In the genomic region with DNA sequence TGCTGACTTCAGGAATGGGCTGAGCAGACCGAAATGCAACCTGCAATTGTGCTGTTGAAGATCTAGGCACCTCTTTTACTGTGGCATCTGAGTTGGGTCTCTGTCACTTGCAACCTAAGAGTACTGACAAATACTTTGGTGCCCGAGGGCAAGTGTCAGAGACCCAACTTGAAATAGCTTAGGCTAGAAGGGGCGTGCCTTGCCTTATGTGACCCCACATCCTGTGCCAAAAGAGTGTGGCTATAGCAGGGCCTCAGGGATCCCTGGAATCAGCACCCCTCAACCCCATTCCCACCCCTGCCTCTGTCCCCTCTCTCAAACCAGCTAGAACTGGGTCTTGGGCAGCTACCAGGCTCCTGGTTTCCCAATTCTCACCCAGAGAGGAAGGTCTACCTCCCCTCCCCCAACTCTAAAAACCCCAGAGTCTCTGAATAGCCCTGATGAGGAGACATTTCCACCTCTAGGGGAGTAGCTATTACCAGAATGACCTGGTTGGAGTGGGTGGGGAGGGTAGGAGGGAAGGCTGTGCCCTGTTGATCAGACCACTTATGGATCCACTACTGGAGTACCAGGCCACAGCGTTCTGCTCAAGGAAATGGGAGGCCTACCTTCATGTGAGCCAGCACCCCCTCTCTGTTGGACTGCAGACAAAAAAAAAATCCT, we compare ENCODE assay signal across 15 cellular contexts. TPM values are rescaled to one million over a fixed set of nuclear protein-coding genes. Genes with fewer than 3 reads are reported as not detected.
DNase-seq lines count a peak whose midpoint lies in the region; ATAC-seq and TF ChIP-seq lines count a peak whose summit lies in the region.
"Had no signal": no experiment of that assay in that cellular context is flagged by ENCODE, and none has a peak within 500 bp of the region (broad histone marks: within the 10 kb centered on the region; RNA-seq: fewer than 3 reads in every experiment).

No MANE protein-coding gene starts in this region.

- H3K27me3 ChIP-seq in GM23338 (ENCODE audit: insufficient read depth) = no peaks in the 10 kb centered on the region
- no peaks in the 10 kb centered on the region for H3K27me3 ChIP-seq in RWPE2 (ENCODE audit: insufficient read depth, poor library complexity, severe bottlenecking)
- H3K27me3 ChIP-seq in foreskin keratinocyte = no peaks in the 10 kb centered on the region
- no peaks in the 10 kb centered on the region for H3K27me3 ChIP-seq in smooth muscle cell (ENCODE audit: low read depth)
- H3K27me3 ChIP-seq in Karpas-422 (ENCODE audit: low read length) = no peaks in the 10 kb centered on the region
- H3K27me3 ChIP-seq: hepatocyte had no signal

- H3K4me2 ChIP-seq in GM23338 (0 out of 2 replicates have a peak overlapping the region, but pooled peaks have one; percentile 52), smooth muscle cell (peak overlapping the region; percentile 36), Karpas-422 (ENCODE audit: low read depth, low read length, poor library complexity, severe bottlenecking) (no peak overlapping the region)
- H3K4me2 ChIP-seq: hepatocyte had no signal

- no peak for TF ChIP-seq CTCF in GM23338 (conservative IDR thresholded peaks at IDR 0.05; ENCODE audit: low read depth in 2 of 2)
- TF ChIP-seq CTCF in RWPE2 (IDR thresholded peaks at IDR 0.05; ENCODE audit: poor library complexity, severe bottlenecking) = peak; percentile 10
- no peak for TF ChIP-seq CTCF in foreskin keratinocyte (conservative IDR thresholded peaks at IDR 0.05)
- TF ChIP-seq CTCF in smooth muscle cell (IDR thresholded peaks at IDR 0.05; ENCODE audit: borderline replicate concordance, insufficient read depth, poor library complexity, severe bottlenecking) = no peak

- H3K4me3 ChIP-seq in GM23338 (no peak overlapping the region), RWPE2 (ENCODE audit: severe bottlenecking) (no peak overlapping the region), smooth muscle cell (no peak overlapping the region), Karpas-422 (ENCODE audit: low read length) (no peak overlapping the region)
- H3K4me3 ChIP-seq: hepatocyte had no signal

- peaks cover 51% of the 10 kb centered on the region for H3K4me1 Mint-ChIP-seq in GM23338
- no peaks in the 10 kb centered on the region for H3K4me1 Mint-ChIP-seq in activated T-cell treated with anti-CD3 and anti-CD28 coated beads, Interleukin-2, amount 50 U/mL, for 4 hours (ENCODE audit: low read depth)
- H3K4me1 Mint-ChIP-seq: activated CD4-positive, alpha-beta T cell treated with anti-CD3 and anti-CD28 coated beads, Interleukin-2, amount 10 ng/mL, durations not matched to agents 7 days and 5 days had no signal

- H2AFZ ChIP-seq in GM23338 (no peak overlapping the region), smooth muscle cell (ENCODE audit: low read depth) (no peak overlapping the region), Karpas-422 (ENCODE audit: low read length) (no peak overlapping the region)
- H2AFZ ChIP-seq: hepatocyte had no signal

- H3K27ac ChIP-seq in GM23338 (ENCODE audit: low read depth) (0 out of 2 replicates have a peak overlapping the region, but pooled peaks have one; percentile 21), RWPE2 (ENCODE audit: poor library complexity, severe bottlenecking) (peak overlapping the region; percentile 91), foreskin keratinocyte (peak overlapping the region; percentile 64), smooth muscle cell (ENCODE audit: low read depth) (peak overlapping the region; percentile 81), Karpas-422 (ENCODE audit: low read length) (no peak overlapping the region)
- H3K27ac ChIP-seq: hepatocyte had no signal

- H3K9me2 ChIP-seq in GM23338 (ENCODE audit: insufficient read depth) = no peaks in the 10 kb centered on the region
- H3K9me2 ChIP-seq in Karpas-422 (replicated peaks; ENCODE audit: insufficient read depth, low read length) = no peaks in the 10 kb centered on the region

- peak overlapping the region; percentile 58 for H3K9ac ChIP-seq in smooth muscle cell (ENCODE audit: low read depth)
- no peak overlapping the region for H3K9ac ChIP-seq in Karpas-422 (ENCODE audit: low read length)

- no peaks in the 10 kb centered on the region for H3K9me3 Mint-ChIP-seq in GM23338
- H3K9me3 Mint-ChIP-seq in activated T-cell treated with anti-CD3 and anti-CD28 coated beads, Interleukin-2, amount 50 U/mL, for 4 hours = no peaks in the 10 kb centered on the region
- H3K9me3 Mint-ChIP-seq: activated CD4-positive, alpha-beta T cell treated with anti-CD3 and anti-CD28 coated beads, Interleukin-2, amount 10 ng/mL, durations not matched to agents 7 days and 5 days; activated T-cell treated with anti-CD3 and anti-CD28 coated beads, Interleukin-2, amount 50 U/mL, for 24 hours; naive thymus-derived CD4-positive, alpha-beta T cell had no signal

- no peak overlapping the region for H3K4me3 Mint-ChIP-seq in GM23338
- no peak overlapping the region for H3K4me3 Mint-ChIP-seq in activated T-cell treated with anti-CD3 and anti-CD28 coated beads, Interleukin-2, amount 50 U/mL, for 4 hours
- H3K4me3 Mint-ChIP-seq: activated CD4-positive, alpha-beta T cell treated with anti-CD3 and anti-CD28 coated beads, Interleukin-2, amount 10 ng/mL, durations not matched to agents 7 days and 5 days; activated T-cell treated with anti-CD3 and anti-CD28 coated beads, Interleukin-2, amount 50 U/mL, for 24 hours; naive thymus-derived CD4-positive, alpha-beta T cell had no signal

- no peaks in the 10 kb centered on the region; the same call in 1 of the 2 replicates for H3K36me3 ChIP-seq in GM23338 (ENCODE audit: insufficient read depth)
- peaks cover 8% of the 10 kb centered on the region for H3K36me3 ChIP-seq in RWPE2 (ENCODE audit: low read depth)
- no peaks in the 10 kb centered on the region for H3K36me3 ChIP-seq in smooth muscle cell (ENCODE audit: low read depth)
- no peaks in the 10 kb centered on the region for H3K36me3 ChIP-seq in Karpas-422 (ENCODE audit: insufficient read depth, low read length)

- peaks cover 100% of the 10 kb centered on the region for H3K79me2 ChIP-seq in GM23338 (replicated peaks; ENCODE audit: insufficient read depth)
- H3K79me2 ChIP-seq in smooth muscle cell (ENCODE audit: low read depth) = peaks cover 100% of the 10 kb centered on the region
- H3K79me2 ChIP-seq in Karpas-422 (ENCODE audit: low read length) = no peaks in the 10 kb centered on the region

- peaks cover 20% of the 10 kb centered on the region; the same call in 2 of the 3 replicates for H3K36me3 Mint-ChIP-seq in GM23338 (ENCODE audit: low read depth)
- H3K36me3 Mint-ChIP-seq in activated T-cell treated with anti-CD3 and anti-CD28 coated beads, Interleukin-2, amount 50 U/mL, for 4 hours (ENCODE audit: insufficient read depth) = no peaks in the 10 kb centered on the region
- H3K36me3 Mint-ChIP-seq: naive thymus-derived CD4-positive, alpha-beta T cell had no signal

- H3K4me1 ChIP-seq in GM23338 (ENCODE audit: insufficient read depth) = peaks cover 51% of the 10 kb centered on the region
- peaks cover 41% of the 10 kb centered on the region for H3K4me1 ChIP-seq in RWPE2 (ENCODE audit: insufficient read depth, poor library complexity, severe bottlenecking)
- H3K4me1 ChIP-seq in foreskin keratinocyte = peaks cover 20% of the 10 kb centered on the region
- H3K4me1 ChIP-seq in smooth muscle cell (ENCODE audit: low read depth) = peaks cover 10% of the 10 kb centered on the region
- H3K4me1 ChIP-seq in Karpas-422 (ENCODE audit: low read length) = no peaks in the 10 kb centered on the region

- peak; percentile 57 for ATAC-seq in GM23338
- ATAC-seq in RWPE2 (ENCODE audit: low read depth) = peak; percentile 6; the same call in 2 of the 3 replicates
- ATAC-seq in foreskin keratinocyte = peak; percentile 17
- no peak for ATAC-seq in HG02938 (IDR thresholded peaks at IDR 0.05; ENCODE audit: unreplicated experiment)
- ATAC-seq in activated T-cell treated with anti-CD3 and anti-CD28 coated beads, Interleukin-2, amount 50 U/mL, for 4 hours = no peak
- ATAC-seq in HG02885 (IDR thresholded peaks at IDR 0.05; ENCODE audit: poor library complexity, unreplicated experiment) = no peak
- ATAC-seq: naive thymus-derived CD4-positive, alpha-beta T cell had no signal

- H3F3A ChIP-seq in GM23338 (replicated peaks; ENCODE audit: low read depth) (no peaks in the 10 kb centered on the region), smooth muscle cell (ENCODE audit: low read depth) (peaks cover 3% of the 10 kb centered on the region)

- H3K9me3 ChIP-seq in RWPE2 (ENCODE audit: severe bottlenecking) = no peaks in the 10 kb centered on the region
- no peaks in the 10 kb centered on the region for H3K9me3 ChIP-seq in smooth muscle cell (replicated peaks; ENCODE audit: low read depth)
- no peaks in the 10 kb centered on the region for H3K9me3 ChIP-seq in Karpas-422 (ENCODE audit: low read length)

- no peak for DNase-seq in GM23338 (ENCODE audit: low spot score)
- DNase-seq in RWPE2 (ENCODE audit: low spot score) = no peak
- no peak for DNase-seq in foreskin keratinocyte
- no peak for DNase-seq in smooth muscle cell (lab: John Stamatoyannopoulos, UW; ENCODE audit: unreplicated experiment)
- DNase-seq in activated T-cell treated with anti-CD3 and anti-CD28 coated beads, Interleukin-2, amount 50 U/mL, for 4 hours = no peak
- DNase-seq in Karpas-422 = no peak
- DNase-seq: activated CD4-positive, alpha-beta T cell treated with anti-CD3 and anti-CD28 coated beads, Interleukin-2, amount 10 ng/mL, durations not matched to agents 7 days and 5 days; activated T-cell treated with anti-CD3 and anti-CD28 coated beads, Interleukin-2, amount 50 U/mL, for 24 hours; AML-193; naive thymus-derived CD4-positive, alpha-beta T cell; NCI-H1417; stimulated activated CD8-positive, alpha-beta memory T cell treated with anti-CD3 and anti-CD28 coated beads, Interleukin-4, amount 100 ng/mL, for 48 hours had no signal

- H3K27ac Mint-ChIP-seq in GM23338 = no peak overlapping the region
- H3K27ac Mint-ChIP-seq: activated CD4-positive, alpha-beta T cell treated with anti-CD3 and anti-CD28 coated beads, Interleukin-2, amount 10 ng/mL, durations not matched to agents 7 days and 5 days; activated T-cell treated with anti-CD3 and anti-CD28 coated beads, Interleukin-2, amount 50 U/mL, for 24 hours had no signal

- peaks cover 6% of the 10 kb centered on the region for H3K27me3 Mint-ChIP-seq in GM23338 (ENCODE audit: insufficient read depth, low read depth, poor library complexity)
- H3K27me3 Mint-ChIP-seq in activated T-cell treated with anti-CD3 and anti-CD28 coated beads, Interleukin-2, amount 50 U/mL, for 4 hours (ENCODE audit: low read depth) = no peaks in the 10 kb centered on the region
- H3K27me3 Mint-ChIP-seq: activated T-cell treated with anti-CD3 and anti-CD28 coated beads, Interleukin-2, amount 50 U/mL, for 24 hours had no signal

- 95% methylated on average over 4 of the region's 4 CpGs for WGBS in smooth muscle cell (ENCODE audit: low lambda C conversion rate)

- peaks cover 63% of the 10 kb centered on the region for H4K20me1 ChIP-seq in GM23338 (replicated peaks; ENCODE audit: insufficient read depth)
- peaks cover 97% of the 10 kb centered on the region for H4K20me1 ChIP-seq in smooth muscle cell (ENCODE audit: low read depth)
- no peaks in the 10 kb centered on the region for H4K20me1 ChIP-seq in Karpas-422 (ENCODE audit: insufficient read depth, low read depth, low read length)

RNA-seq across cellular contexts. Expression of a gene that starts 17.5 kb away (rescaled TPM):
- total RNA-seq in GM23338 (2014; rRNA removed; shearing (Covaris generic)) = 90.3 and 95.8 TPM in 2 replicates
- polyA plus RNA-seq in GM23338 (2016; fragmentation: Nextera tagmentation; extraction: Ambion mirVana) (46.7 and 58.8 TPM in 2 replicates), foreskin keratinocyte (9.0 and 10.9 TPM in 2 replicates), smooth muscle cell (111 and 113 TPM in 2 replicates)
- total RNA-seq in foreskin keratinocyte (37.8 and 38.1 TPM in 2 replicates), smooth muscle cell (209 and 211 TPM in 2 replicates)
- 1 to 10 TPM; 4.8 to 8.7 (median 7.1) TPM for total RNA-seq in activated T-cell treated with anti-CD3 and anti-CD28 coated beads, Interleukin-2, amount 50 U/mL, for 4 hours
- not detected in 2 replicates for total RNA-seq in Karpas-422 (2014; rRNA removed; shearing (Covaris generic); ENCODE audit: low replicate concordance)
- polyA plus RNA-seq: naive thymus-derived CD4-positive, alpha-beta T cell had no signal

Comparison
In these comparisons a context has a peak if more than half of its experiments do, and no peak if none do; other contexts are left out.
1. ATAC-seq: peak in GM23338 (single experiment), RWPE2 (single experiment) and foreskin keratinocyte (single experiment); none in HG02938 (single experiment), activated T-cell treated with anti-CD3 and anti-CD28 coated beads, Interleukin-2, amount 50 U/mL, for 4 hours (0 of 2) and HG02885 (single experiment).